22 cellular contexts compared by ENCODE assay signal in the genomic region with DNA sequence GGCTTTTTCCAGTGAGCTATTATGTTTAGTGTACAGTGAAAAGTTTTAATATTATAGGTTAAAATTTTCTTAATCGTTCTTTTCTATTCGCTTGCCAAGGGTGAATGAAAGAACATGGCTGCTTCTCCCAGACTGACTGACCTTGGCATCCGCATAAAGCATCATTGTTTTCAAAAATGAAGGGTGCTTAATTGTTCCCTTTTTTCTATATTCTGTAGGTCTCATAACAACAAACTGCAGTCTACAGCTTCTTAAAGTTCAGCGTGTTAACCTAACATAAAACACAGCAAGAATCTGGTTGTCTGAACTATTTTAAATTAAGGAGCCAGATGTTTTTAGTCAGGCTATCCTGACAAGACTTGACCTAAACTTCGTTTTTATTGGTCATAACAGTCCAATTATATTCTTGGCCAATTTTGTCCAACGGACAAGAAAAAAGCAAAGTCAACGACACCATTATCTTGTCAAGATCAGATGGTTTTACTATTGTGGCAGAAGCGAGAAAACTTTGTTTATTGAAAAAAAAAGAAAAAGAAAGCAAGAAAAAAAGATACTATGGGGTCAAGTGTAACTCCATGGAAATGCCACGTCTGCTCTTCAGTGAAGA. TPM values are rescaled to one million over a fixed set of nuclear protein-coding genes. Genes with fewer than 3 reads are reported as not detected.
A peak's percentile ranks its signal among the peaks of the same experiment; 100 is the strongest.
DNase-seq lines count a peak whose midpoint lies in the region; ATAC-seq, FAIRE-seq and TF ChIP-seq lines count a peak whose summit lies in the region.
"Had no signal": no experiment of that assay in that cellular context is flagged by ENCODE, and none has a peak within 500 bp of the region (broad histone marks: within the 10 kb centered on the region; RNA-seq: fewer than 3 reads in every experiment).

No MANE protein-coding gene starts in this region.

- TF ChIP-seq RAD21 in GM12878 (IDR thresholded peaks at IDR 0.05; ENCODE audit: insufficient read depth, low read depth, low read length): no peak

- no peak for TF ChIP-seq CTCF in BJ (IDR thresholded peaks at IDR 0.05; ENCODE audit: insufficient read depth, low read depth, low read length)
- TF ChIP-seq CTCF in GM12878 (IDR thresholded peaks at IDR 0.05 in 2 of 3, conservative IDR thresholded peaks at IDR 0.05 in 1 of 3; ENCODE audit: control insufficient read depth in 2 of 3, extremely low read depth in 1 of 3, insufficient read depth in 1 of 3, low read depth in 3 of 3, low read length in 3 of 3): no peak
- TF ChIP-seq CTCF in GM20000 (IDR thresholded peaks at IDR 0.05; ENCODE audit: extremely low read depth, missing control alignments): no peak

- H3K4me1 ChIP-seq in GM12878 (ENCODE audit: control insufficient read depth, insufficient read depth, low read length): no peaks in the 10 kb centered on the region
- H3K4me1 ChIP-seq: BLaER1 had no signal

- no peak overlapping the region for H3K4me3 ChIP-seq in BJ (ENCODE audit: low read depth, low read length)
- H3K4me3 ChIP-seq in GM12878: no peak overlapping the region
- H3K4me3 ChIP-seq: A549, BLaER1 had no signal

- H3K9ac ChIP-seq in GM12878 (ENCODE audit: control insufficient read depth, insufficient read depth, low read length): no peak overlapping the region
- H3K9ac ChIP-seq: BLaER1 had no signal

- peaks cover 16% of the 10 kb centered on the region for H3K36me3 Mint-ChIP-seq in activated CD4-positive, alpha-beta T cell treated with anti-CD3 and anti-CD28 coated beads, Interleukin-2, amount 10 ng/mL, durations not matched to agents 24 days and 14 days (ENCODE audit: low read depth)

- no peak for TF ChIP-seq POLR2A in GM12878 (IDR thresholded peaks at IDR 0.05; ENCODE audit: low read depth, low read length)

- WGBS in GM12878 (ENCODE audit: insufficient coverage, insufficient replicate concordance, low lambda C conversion rate, missing lambda C conversion rate): 91% methylated on average over 9 of the region's 9 CpGs

- H3K27me3 Mint-ChIP-seq in activated CD4-positive, alpha-beta T cell treated with anti-CD3 and anti-CD28 coated beads, Interleukin-2, amount 10 ng/mL, durations not matched to agents 24 days and 14 days: no peaks in the 10 kb centered on the region

- SMC1A ChIA-PET in GM12878 (lab: Charles Lee; ENCODE audit: uncharacterized antibody, unreplicated experiment): no interaction called here

- no peak overlapping the region for H3K4me3 Mint-ChIP-seq in activated CD4-positive, alpha-beta T cell treated with anti-CD3 and anti-CD28 coated beads, Interleukin-2, amount 10 ng/mL, durations not matched to agents 24 days and 14 days
- H3K4me3 Mint-ChIP-seq: CD8-positive, alpha-beta T cell had no signal

- H3K4me2 ChIP-seq in GM12878 (ENCODE audit: control insufficient read depth, insufficient read depth): no peak overlapping the region
- H3K4me2 ChIP-seq: A549, BLaER1 had no signal

- no peak for TF ChIP-seq EP300 in GM12878 (IDR thresholded peaks at IDR 0.05; ENCODE audit: borderline replicate concordance in 1 of 2, control insufficient read depth in 1 of 2, low read depth in 2 of 2, low read length in 2 of 2)

- CTCF ChIA-PET in BJ (lab: Yijun Ruan, JAX): interaction anchor here (0.6 kb wide), 1 partner anchor 207 kb away, joined by 5 read pairs; no protein-coding TSS in a partner anchor
- CTCF ChIA-PET in GM12878 (lab: Yijun Ruan, JAX): interaction anchor here (2.2 kb wide), 1 partner anchor 18 kb away, joined by 6 read pairs; no protein-coding TSS in a partner anchor

- POLR2A ChIA-PET in BJ (lab: Charles Lee): no interaction called here
- POLR2A ChIA-PET in GM12878 (lab: Charles Lee): no interaction called here

- no peak overlapping the region for H3K27ac ChIP-seq in GM12878 (ENCODE audit: control insufficient read depth, insufficient read depth)
- H3K27ac ChIP-seq: A549, BLaER1 had no signal

- intact Hi-C loops in GM12878 (cut with micrococcal nuclease; ENCODE audit: unreplicated experiment): no loop called here
- intact Hi-C loops in activated CD4-positive, alpha-beta T cell treated with anti-CD3 and anti-CD28 coated beads, Interleukin-2, amount 10 ng/mL, durations not matched to agents 24 days and 14 days (cut with micrococcal nuclease): no loop called here

- BruUV-seq in GM12878 (replicated peaks; lab: Mats Ljungman, UMichigan): TSS peak; percentile 59

- RAD21 ChIA-PET in GM12878 (lab: Charles Lee; ENCODE audit: unreplicated experiment): no interaction called here

- H2AFZ ChIP-seq in GM12878 (ENCODE audit: control insufficient read depth, low read depth, low read length): no peak overlapping the region

- H3K9me3 ChIP-seq in GM12878 (replicated peaks; ENCODE audit: control insufficient read depth, insufficient read depth, low read length): no peaks in the 10 kb centered on the region
- H3K9me3 ChIP-seq: A549, BLaER1 had no signal

- FAIRE-seq in GM12878 (lab: Jason Lieb, UNC): peak; percentile 23
- FAIRE-seq: GM12891, GM18507 had no signal

- no peaks in the 10 kb centered on the region for H3K4me1 Mint-ChIP-seq in activated CD4-positive, alpha-beta T cell treated with anti-CD3 and anti-CD28 coated beads, Interleukin-2, amount 10 ng/mL, durations not matched to agents 24 days and 14 days

- H4K20me1 ChIP-seq in GM12878 (ENCODE audit: control insufficient read depth, insufficient read depth): no peaks in the 10 kb centered on the region
- H4K20me1 ChIP-seq: BLaER1 had no signal

- H3K79me2 ChIP-seq in GM12878 (ENCODE audit: control insufficient read depth, insufficient read depth, low read length): no peaks in the 10 kb centered on the region

- H3K36me3 ChIP-seq in BJ (ENCODE audit: control insufficient read depth, insufficient read depth, low read length) (no peaks in the 10 kb centered on the region; the same call in 1 of the 2 replicates), GM12878 (ENCODE audit: control insufficient read depth in 2 of 2, insufficient read depth in 2 of 2, low read length in 1 of 2) (no peaks in the 10 kb centered on the region; a peak in 1 of 4 replicates)

- no peaks in the 10 kb centered on the region for H3K9me3 Mint-ChIP-seq in activated CD4-positive, alpha-beta T cell treated with anti-CD3 and anti-CD28 coated beads, Interleukin-2, amount 10 ng/mL, durations not matched to agents 24 days and 14 days
- H3K9me3 Mint-ChIP-seq: CD8-positive, alpha-beta T cell had no signal

- no peak overlapping the region for H3K27ac Mint-ChIP-seq in activated CD4-positive, alpha-beta T cell treated with anti-CD3 and anti-CD28 coated beads, Interleukin-2, amount 10 ng/mL, durations not matched to agents 24 days and 14 days
- H3K27ac Mint-ChIP-seq: CD8-positive, alpha-beta T cell had no signal

- in situ Hi-C loops in GM12878 (cut with MboI): no loop called here

- DNase-seq in BJ (ENCODE audit: low read depth) (peak; percentile 33), GM12878 (ENCODE audit: low read depth, low spot score) (no peak), globus pallidus (ENCODE audit: low spot score) (peak; percentile 75), pons (ENCODE audit: low spot score) (peak; percentile 81), germinal center (ENCODE audit: low spot score) (no peak), GM20000 (ENCODE audit: low spot score) (no peak), RPMI8226 (no peak)
- no peak for DNase-seq in activated CD4-positive, alpha-beta T cell treated with anti-CD3 and anti-CD28 coated beads, Interleukin-2, amount 10 ng/mL, durations not matched to agents 24 days and 14 days
- DNase-seq: Calu3; CD8-positive, alpha-beta T cell; EL; KG1; NCI-H1105 treated with DMSO at 0.1 percent for 48 hours; NCI-H1694 treated with DMSO at 0.1 percent for 48 hours; NCI-H2107; NCI-H2227 treated with DMSO at 0.1 percent for 48 hours; NCI-H510A treated with DMSO at 0.1 percent for 48 hours; OCI-M1 had no signal

- H3K27me3 ChIP-seq in BJ (ENCODE audit: control insufficient read depth, insufficient read depth, low read length) (no peaks in the 10 kb centered on the region), GM12878 (replicated peaks in 1 of 2; ENCODE audit: control insufficient read depth in 2 of 2, insufficient read depth in 2 of 2, low read length in 1 of 2) (no peaks in the 10 kb centered on the region)
- H3K27me3 ChIP-seq: BLaER1 had no signal

- ATAC-seq in GM12878: no peak
- ATAC-seq: A549; CD8-positive, alpha-beta T cell had no signal

RNA-seq across cellular contexts. Expression of a gene that starts 14.1 kb away (rescaled TPM):
- 7.9 and 8.9 TPM in 2 replicates for polyA plus RNA-seq in BJ (2011; rRNA removed)
- polyA minus RNA-seq in BJ (2011; rRNA and poly(A)+ RNA removed): 2.8 and 5.0 TPM in 2 replicates
- total RNA-seq in GM12878 (2013; cell fraction: nucleolus; rRNA removed): 0.56 and 1.4 TPM in 2 replicates
- 9.3 and 10.1 TPM in 2 replicates for total RNA-seq in GM12878 (2014; rRNA removed)
- total RNA-seq in GM12878 (2014; rRNA removed; fragmentation: Illumina TruSeq; extraction: Trizol): 4.6 and 5.6 TPM in 2 replicates
- 5.8 and 6.4 TPM in 2 replicates for total RNA-seq in GM12878 (2021)
- polyA plus RNA-seq in GM12878 (2011; ENCODE audit: low read depth): 5.2 TPM
- 6.6 and 7.1 TPM in 2 replicates for polyA plus RNA-seq in GM12878 (2011; rRNA removed)
- 3.8 and 7.5 TPM in 2 replicates for polyA plus RNA-seq in GM12878 (2011; cell fraction: cytosol; rRNA removed)
- 2.9 and 4.0 TPM in 2 replicates for polyA plus RNA-seq in GM12878 (2011; cell fraction: nucleus; rRNA removed)
- 4.8 and 6.4 TPM in 2 replicates for polyA plus RNA-seq in GM12878 (2012)
- polyA plus RNA-seq in GM12878 (2014; fragmentation: Illumina TruSeq; extraction: Trizol): 5.9 TPM in 2 replicates
- polyA plus RNA-seq in GM12878 (2014; fragmentation: Nextera tagmentation; extraction: Ambion mirVana): 1 to 10 TPM; 3.3 to 3.4 TPM
- 7.0 and 8.1 TPM in 2 replicates for polyA plus RNA-seq in GM12878 (2014; rRNA removed)
- 10 to 100 TPM in 1 of 2 experiments, 1 to 10 TPM in 1; 9.4 to 12.3 TPM for polyA plus RNA-seq in GM12878 (2016; fragmentation: Nextera tagmentation; extraction: Ambion mirVana)
- 3.5 and 4.0 TPM in 2 replicates for polyA minus RNA-seq in GM12878 (2011; rRNA and poly(A)+ RNA removed)
- 1.6 and 4.3 TPM in 2 replicates for polyA minus RNA-seq in GM12878 (2011; cell fraction: cytosol; rRNA and poly(A)+ RNA removed)
- polyA minus RNA-seq in GM12878 (2011; cell fraction: nucleus; rRNA and poly(A)+ RNA removed): 1.2 and 1.4 TPM in 2 replicates
- total RNA-seq in activated CD4-positive, alpha-beta T cell treated with anti-CD3 and anti-CD28 coated beads, Interleukin-2, amount 10 ng/mL, durations not matched to agents 24 days and 14 days: 26.6 and 28.0 TPM in 2 replicates

RNA-seq across cellular contexts. Expression of a gene that starts 53.4 kb away (rescaled TPM):
- 165 and 212 TPM in 2 replicates for polyA plus RNA-seq in BJ (2011; rRNA removed)
- 178 and 220 TPM in 2 replicates for polyA minus RNA-seq in BJ (2011; rRNA and poly(A)+ RNA removed)
- total RNA-seq in GM12878 (2013; cell fraction: nucleolus; rRNA removed): 26.9 and 31.7 TPM in 2 replicates
- total RNA-seq in GM12878 (2014; rRNA removed): 202 and 211 TPM in 2 replicates
- total RNA-seq in GM12878 (2014; rRNA removed; fragmentation: Illumina TruSeq; extraction: Trizol): 244 and 260 TPM in 2 replicates
- total RNA-seq in GM12878 (2021): 242 and 254 TPM in 2 replicates
- 88.2 TPM for polyA plus RNA-seq in GM12878 (2011; ENCODE audit: low read depth)
- polyA plus RNA-seq in GM12878 (2011; rRNA removed): 201 and 232 TPM in 2 replicates
- polyA plus RNA-seq in GM12878 (2011; cell fraction: cytosol; rRNA removed): 251 and 257 TPM in 2 replicates
- polyA plus RNA-seq in GM12878 (2011; cell fraction: nucleus; rRNA removed): 136 and 222 TPM in 2 replicates
- 103 and 109 TPM in 2 replicates for polyA plus RNA-seq in GM12878 (2012)
- 307 and 332 TPM in 2 replicates for polyA plus RNA-seq in GM12878 (2014; fragmentation: Illumina TruSeq; extraction: Trizol)
- polyA plus RNA-seq in GM12878 (2014; fragmentation: Nextera tagmentation; extraction: Ambion mirVana): 100 to 1,000 TPM; 647 to 731 TPM
- 211 and 212 TPM in 2 replicates for polyA plus RNA-seq in GM12878 (2014; rRNA removed)
- 100 to 1,000 TPM; 567 to 584 TPM for polyA plus RNA-seq in GM12878 (2016; fragmentation: Nextera tagmentation; extraction: Ambion mirVana)
- polyA minus RNA-seq in GM12878 (2011; rRNA and poly(A)+ RNA removed): 333 and 392 TPM in 2 replicates
- polyA minus RNA-seq in GM12878 (2011; cell fraction: cytosol; rRNA and poly(A)+ RNA removed): 116 and 120 TPM in 2 replicates
- 62.3 and 107 TPM in 2 replicates for polyA minus RNA-seq in GM12878 (2011; cell fraction: nucleus; rRNA and poly(A)+ RNA removed)
- 210 and 240 TPM in 2 replicates for total RNA-seq in activated CD4-positive, alpha-beta T cell treated with anti-CD3 and anti-CD28 coated beads, Interleukin-2, amount 10 ng/mL, durations not matched to agents 24 days and 14 days

Comparison
In these comparisons a context has a peak if more than half of its experiments do, and no peak if none do; other contexts are left out.
1. DNase-seq: peak in BJ (single experiment), globus pallidus (single experiment) and pons (single experiment); none in GM12878 (single experiment), activated CD4-positive, alpha-beta T cell treated with anti-CD3 and anti-CD28 coated beads, Interleukin-2, amount 10 ng/mL, durations not matched to agents 24 days and 14 days (single experiment), germinal center (single experiment), GM20000 (single experiment) and RPMI8226 (single experiment).